8 cellular contexts compared by ENCODE assay signal in the genomic region with DNA sequence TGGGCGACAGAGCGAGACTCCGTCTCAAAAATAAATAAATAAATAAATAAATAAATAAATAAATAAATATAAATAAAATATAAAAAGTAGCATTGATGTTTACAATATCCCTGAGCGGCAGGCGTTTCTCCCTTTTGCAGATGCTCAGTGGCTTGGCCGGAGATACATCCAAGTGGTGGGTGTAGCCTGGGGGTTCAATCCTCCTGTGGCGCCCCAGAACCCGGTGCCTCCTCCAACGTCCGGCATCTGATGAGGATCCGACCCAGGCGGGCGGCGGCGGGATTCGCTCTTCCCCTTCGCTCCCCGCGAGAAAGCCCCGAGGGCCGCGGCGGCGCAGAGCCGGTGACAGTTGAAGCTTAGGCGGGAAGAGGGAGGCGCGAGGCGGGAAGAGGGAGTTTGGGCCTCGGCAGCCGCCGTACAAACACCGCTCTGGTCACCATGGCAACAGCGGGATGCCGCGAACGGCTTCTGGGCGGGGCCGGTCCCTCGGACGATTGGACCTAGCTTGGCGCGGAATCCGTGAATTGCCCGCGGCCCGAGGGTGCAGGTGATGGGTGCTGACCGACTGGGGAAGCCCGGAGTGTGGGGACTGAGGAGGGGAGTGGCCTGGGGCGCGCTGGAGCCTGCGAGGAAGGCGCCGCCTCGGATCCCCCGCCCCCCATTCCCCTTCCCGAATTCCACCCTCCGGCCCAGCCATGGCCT. TPM values are rescaled to one million over a fixed set of nuclear protein-coding genes. Genes with fewer than 3 reads are reported as not detected.
DNase-seq lines count a peak whose midpoint lies in the region; ATAC-seq and TF ChIP-seq lines count a peak whose summit lies in the region.

No MANE protein-coding gene starts in this region.

- peak overlapping the region; percentile 88 for H3K4me3 ChIP-seq in GM23338
- H3K4me3 ChIP-seq in SJSA1, result peak overlapping the region; percentile 58
- H3K4me3 ChIP-seq in gastroesophageal sphincter, result peak overlapping the region; percentile 50 to 75
- peak overlapping the region; percentile 72 to 74 for H3K4me3 ChIP-seq in neutrophil (ENCODE audit: low read depth in 1 of 2, low read length in 1 of 2)

- H3K79me2 ChIP-seq in GM23338 (replicated peaks; ENCODE audit: insufficient read depth), result no peaks in the 10 kb centered on the region

- H3K36me3 Mint-ChIP-seq in GM23338 (ENCODE audit: low read depth), result no peaks in the 10 kb centered on the region

- H3K9me3 Mint-ChIP-seq in GM23338, result no peaks in the 10 kb centered on the region

- peak overlapping the region; percentile 81 for H3K4me3 Mint-ChIP-seq in GM23338

- H3K36me3 ChIP-seq in GM23338 (ENCODE audit: insufficient read depth) (no peaks in the 10 kb centered on the region), SJSA1 (peaks cover 25% of the 10 kb centered on the region), gastroesophageal sphincter (no peaks in the 10 kb centered on the region), neutrophil (no peaks in the 10 kb centered on the region)

- H3K9me3 ChIP-seq in SJSA1 (replicated peaks) (no peaks in the 10 kb centered on the region), gastroesophageal sphincter (no peaks in the 10 kb centered on the region), neutrophil (no peaks in the 10 kb centered on the region)

- TF ChIP-seq POLR2A in gastroesophageal sphincter (IDR thresholded peaks at IDR 0.05), result no peak

- no peak overlapping the region for H3K27ac Mint-ChIP-seq in GM23338

- H3K9me2 ChIP-seq in GM23338 (ENCODE audit: insufficient read depth), result no peaks in the 10 kb centered on the region

- H3K4me1 Mint-ChIP-seq in GM23338, result peaks cover 14% of the 10 kb centered on the region

- H3K27me3 ChIP-seq in GM23338 (ENCODE audit: insufficient read depth) (0 out of 2 replicates have a peak, but pooled peaks cover 6% of the 10 kb centered on the region), SJSA1 (replicated peaks) (no peaks in the 10 kb centered on the region), gastroesophageal sphincter (no peaks in the 10 kb centered on the region), neutrophil (no peaks in the 10 kb centered on the region)

- ATAC-seq in GM23338 (peak; percentile 76), gastroesophageal sphincter (peak; percentile 86)

- peaks cover 17% of the 10 kb centered on the region for H3K27me3 Mint-ChIP-seq in GM23338 (ENCODE audit: insufficient read depth, low read depth, poor library complexity)

- peaks cover 6% of the 10 kb centered on the region; the same call in 1 of the 2 replicates for H3K4me1 ChIP-seq in GM23338 (ENCODE audit: insufficient read depth)
- H3K4me1 ChIP-seq in SJSA1 (replicated peaks), result peaks cover 23% of the 10 kb centered on the region
- peaks cover 0 to 22% (median 14%) of the 10 kb centered on the region in 3 donors for H3K4me1 ChIP-seq in gastroesophageal sphincter
- peaks cover 10 to 16% of the 10 kb centered on the region in 2 experiments for H3K4me1 ChIP-seq in neutrophil (ENCODE audit: control insufficient read depth in 1 of 2, insufficient read depth in 1 of 2, low read depth in 1 of 2, low read length in 1 of 2)

- 16 to 20% methylated on average over 5 to 10 of the region's 58 CpGs for WGBS in gastroesophageal sphincter (ENCODE audit: low coverage in 1 of 2), 2 donors

- in situ Hi-C loops in Caki2 (cut with HindIII; ENCODE audit: low pct_unique_long_range_greater_than_20kb, low sequenced_read_pairs), result no loop called here

- H3K27ac ChIP-seq in GM23338 (ENCODE audit: low read depth), result no peak overlapping the region
- peak overlapping the region; percentile 87 for H3K27ac ChIP-seq in SJSA1
- peak overlapping the region in 3 of 4 donors; percentile 49 to 69 (median 53) for H3K27ac ChIP-seq in gastroesophageal sphincter
- peak overlapping the region; percentile 60 for H3K27ac ChIP-seq in neutrophil

- H4K20me1 ChIP-seq in GM23338 (replicated peaks; ENCODE audit: insufficient read depth), result no peaks in the 10 kb centered on the region

- DNase-seq in Caki2 (ENCODE audit: low read depth) (peak; percentile 95), GM23338 (ENCODE audit: low spot score) (peak; percentile 95), MV-4-11 (lab: John Stamatoyannopoulos, UW) (peak; percentile 88), SJSA1 (ENCODE audit: low read depth in 1 of 2, low spot score in 2 of 2) (peak; percentile 95 to 97), stromal cell of bone marrow (ENCODE audit: low read depth) (peak; percentile 79)
- DNase-seq in activated naive CD4-positive, alpha-beta T cell (lab: John Stamatoyannopoulos, UW), result peak; percentile 76 to 82 (median 80)

- TF ChIP-seq CTCF in GM23338 (conservative IDR thresholded peaks at IDR 0.05; ENCODE audit: low read depth in 2 of 2), result no peak
- peak in 1 of 4 experiments; percentile 12 for TF ChIP-seq CTCF in gastroesophageal sphincter (IDR thresholded peaks at IDR 0.05)
- no peak for TF ChIP-seq CTCF in neutrophil (IDR thresholded peaks at IDR 0.05)

- H2AFZ ChIP-seq in GM23338, result peak overlapping the region; percentile 95

- H3F3A ChIP-seq in GM23338 (replicated peaks; ENCODE audit: low read depth), result peaks cover 8% of the 10 kb centered on the region

- no peak for TF ChIP-seq EP300 in gastroesophageal sphincter (IDR thresholded peaks at IDR 0.05)

- H3K4me2 ChIP-seq in GM23338, result peak overlapping the region; percentile 97

TF ChIP-seq in GM23338, 12 proteins besides CTCF, POLR2A, EP300 and RAD21 (continues in another document):
- TF ChIP-seq, protein P1, sequence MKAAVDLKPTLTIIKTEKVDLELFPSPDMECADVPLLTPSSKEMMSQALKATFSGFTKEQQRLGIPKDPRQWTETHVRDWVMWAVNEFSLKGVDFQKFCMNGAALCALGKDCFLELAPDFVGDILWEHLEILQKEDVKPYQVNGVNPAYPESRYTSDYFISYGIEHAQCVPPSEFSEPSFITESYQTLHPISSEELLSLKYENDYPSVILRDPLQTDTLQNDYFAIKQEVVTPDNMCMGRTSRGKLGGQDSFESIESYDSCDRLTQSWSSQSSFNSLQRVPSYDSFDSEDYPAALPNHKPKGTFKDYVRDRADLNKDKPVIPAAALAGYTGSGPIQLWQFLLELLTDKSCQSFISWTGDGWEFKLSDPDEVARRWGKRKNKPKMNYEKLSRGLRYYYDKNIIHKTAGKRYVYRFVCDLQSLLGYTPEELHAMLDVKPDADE (IDR thresholded peaks at IDR 0.05), result peak; percentile 56
- TF ChIP-seq, protein P2, sequence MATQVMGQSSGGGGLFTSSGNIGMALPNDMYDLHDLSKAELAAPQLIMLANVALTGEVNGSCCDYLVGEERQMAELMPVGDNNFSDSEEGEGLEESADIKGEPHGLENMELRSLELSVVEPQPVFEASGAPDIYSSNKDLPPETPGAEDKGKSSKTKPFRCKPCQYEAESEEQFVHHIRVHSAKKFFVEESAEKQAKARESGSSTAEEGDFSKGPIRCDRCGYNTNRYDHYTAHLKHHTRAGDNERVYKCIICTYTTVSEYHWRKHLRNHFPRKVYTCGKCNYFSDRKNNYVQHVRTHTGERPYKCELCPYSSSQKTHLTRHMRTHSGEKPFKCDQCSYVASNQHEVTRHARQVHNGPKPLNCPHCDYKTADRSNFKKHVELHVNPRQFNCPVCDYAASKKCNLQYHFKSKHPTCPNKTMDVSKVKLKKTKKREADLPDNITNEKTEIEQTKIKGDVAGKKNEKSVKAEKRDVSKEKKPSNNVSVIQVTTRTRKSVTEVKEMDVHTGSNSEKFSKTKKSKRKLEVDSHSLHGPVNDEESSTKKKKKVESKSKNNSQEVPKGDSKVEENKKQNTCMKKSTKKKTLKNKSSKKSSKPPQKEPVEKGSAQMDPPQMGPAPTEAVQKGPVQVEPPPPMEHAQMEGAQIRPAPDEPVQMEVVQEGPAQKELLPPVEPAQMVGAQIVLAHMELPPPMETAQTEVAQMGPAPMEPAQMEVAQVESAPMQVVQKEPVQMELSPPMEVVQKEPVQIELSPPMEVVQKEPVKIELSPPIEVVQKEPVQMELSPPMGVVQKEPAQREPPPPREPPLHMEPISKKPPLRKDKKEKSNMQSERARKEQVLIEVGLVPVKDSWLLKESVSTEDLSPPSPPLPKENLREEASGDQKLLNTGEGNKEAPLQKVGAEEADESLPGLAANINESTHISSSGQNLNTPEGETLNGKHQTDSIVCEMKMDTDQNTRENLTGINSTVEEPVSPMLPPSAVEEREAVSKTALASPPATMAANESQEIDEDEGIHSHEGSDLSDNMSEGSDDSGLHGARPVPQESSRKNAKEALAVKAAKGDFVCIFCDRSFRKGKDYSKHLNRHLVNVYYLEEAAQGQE (IDR thresholded peaks at IDR 0.05; ENCODE audit: unreplicated experiment), result no peak
- TF ChIP-seq NANOG (IDR thresholded peaks at IDR 0.05; ENCODE audit: borderline replicate concordance), result no peak
- no peak for TF ChIP-seq JUNB (IDR thresholded peaks at IDR 0.05; ENCODE audit: unreplicated experiment)

RNA-seq across cellular contexts. Expression of gene ALDOA, which starts 12.7 kb away (rescaled TPM):
- 1,849 and 1,917 TPM in 2 replicates for total RNA-seq in Caki2 (2014; rRNA removed; shearing (Covaris generic); ENCODE audit: low replicate concordance)
- total RNA-seq in GM23338 (2014; rRNA removed; shearing (Covaris generic)), result 1,113 and 1,306 TPM in 2 replicates
- polyA plus RNA-seq in GM23338 (2016; fragmentation: Nextera tagmentation; extraction: Ambion mirVana), result 1,054 and 1,067 TPM in 2 replicates
- 758 and 762 TPM in 2 replicates for total RNA-seq in SJSA1 (2014; rRNA removed; shearing (Covaris generic))
- 1,000 to 10,000 TPM; 1,018 to 1,914 (median 1,258) TPM for total RNA-seq in gastroesophageal sphincter

RNA-seq across cellular contexts. Expression of gene TLCD3B, which starts 21.8 kb away (rescaled TPM):
- total RNA-seq in Caki2 (2014; rRNA removed; shearing (Covaris generic); ENCODE audit: low replicate concordance), result 1.4 and 3.4 TPM in 2 replicates
- 28.2 and 37.4 TPM in 2 replicates for total RNA-seq in GM23338 (2014; rRNA removed; shearing (Covaris generic))
- 14.2 and 16.3 TPM in 2 replicates for polyA plus RNA-seq in GM23338 (2016; fragmentation: Nextera tagmentation; extraction: Ambion mirVana)
- total RNA-seq in SJSA1 (2014; rRNA removed; shearing (Covaris generic)), result 0.55 and 3.1 TPM in 2 replicates
- not detected for total RNA-seq in gastroesophageal sphincter

RNA-seq across cellular contexts. Expression of gene PPP4C, which starts 23.0 kb away (rescaled TPM):
- total RNA-seq in Caki2 (2014; rRNA removed; shearing (Covaris generic); ENCODE audit: low replicate concordance), result 228 and 297 TPM in 2 replicates
- total RNA-seq in GM23338 (2014; rRNA removed; shearing (Covaris generic)), result 108 and 120 TPM in 2 replicates
- 169 and 170 TPM in 2 replicates for polyA plus RNA-seq in GM23338 (2016; fragmentation: Nextera tagmentation; extraction: Ambion mirVana)
- total RNA-seq in SJSA1 (2014; rRNA removed; shearing (Covaris generic)), result 100 and 134 TPM in 2 replicates
- 10 to 100 TPM; 41.2 to 58.5 (median 48.6) TPM for total RNA-seq in gastroesophageal sphincter

RNA-seq across cellular contexts. Expression of gene C16orf92, which starts 29.8 kb away (rescaled TPM):
- total RNA-seq in Caki2 (2014; rRNA removed; shearing (Covaris generic); ENCODE audit: low replicate concordance), result not detected in 2 replicates
- not detected in 2 replicates for total RNA-seq in GM23338 (2014; rRNA removed; shearing (Covaris generic))
- polyA plus RNA-seq in GM23338 (2016; fragmentation: Nextera tagmentation; extraction: Ambion mirVana), result 0.34 and 0.56 TPM in 2 replicates
- total RNA-seq in SJSA1 (2014; rRNA removed; shearing (Covaris generic)), result not detected in 2 replicates
- total RNA-seq in gastroesophageal sphincter, result not detected

RNA-seq across cellular contexts. Expression of gene TBX6, which starts 38.9 kb away (rescaled TPM):
- total RNA-seq in Caki2 (2014; rRNA removed; shearing (Covaris generic); ENCODE audit: low replicate concordance), result 0.24 TPM in 1 of 2 replicates, not detected in the other
- total RNA-seq in GM23338 (2014; rRNA removed; shearing (Covaris generic)), result 1.1 and 2.3 TPM in 2 replicates
- 1.9 and 2.4 TPM in 2 replicates for polyA plus RNA-seq in GM23338 (2016; fragmentation: Nextera tagmentation; extraction: Ambion mirVana)
- total RNA-seq in SJSA1 (2014; rRNA removed; shearing (Covaris generic)), result not detected in 2 replicates
- total RNA-seq in gastroesophageal sphincter, result under 1 TPM; 0.40 to 0.84 (median 0.45) TPM
